In genomic region chr2:34534341-34534740, GRCh38 we compare ENCODE assay signal across 3 cellular contexts.
"Had no signal": no experiment of that assay in that cellular context is flagged by ENCODE, and none has a peak within 500 bp of the region (broad histone marks: within the 10 kb centered on the region; RNA-seq: fewer than 3 reads in every experiment).

No MANE protein-coding gene starts in this region.

- ATAC-seq: GM12878 had no signal

- DNase-seq: GDM1, GF-D8 had no signal

- H3K4me3 ChIP-seq: GM12878 had no signal
